Comparison of ENCODE assay signal across 1 cellular context in the genomic region with DNA sequence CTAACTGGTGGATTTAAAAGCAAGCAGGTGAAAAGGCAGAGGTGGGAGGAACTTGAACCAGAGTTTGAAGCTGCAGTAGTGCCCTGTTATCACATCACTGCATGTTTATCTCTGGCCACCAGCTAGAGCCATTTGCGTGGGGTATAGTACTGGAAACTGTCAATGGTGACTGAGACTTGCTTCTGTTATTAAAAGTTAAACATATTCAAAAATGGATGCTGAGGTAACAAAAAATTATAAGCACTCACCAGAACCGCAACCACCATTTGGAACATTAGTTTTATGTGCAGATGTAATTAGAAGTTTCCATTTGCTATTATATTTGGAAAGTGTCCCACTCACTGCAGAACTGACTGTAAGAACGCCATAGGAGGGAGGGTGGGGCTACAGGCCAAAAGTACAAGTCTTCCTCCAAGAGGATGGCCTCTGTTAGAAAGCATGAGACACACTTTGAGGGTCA.
TF ChIP-seq lines count a peak whose summit lies in the region.

No MANE protein-coding gene starts in this region.

TF ChIP-seq in K562, 482 proteins besides CTCF, POLR2A, EP300 and RAD21 (continued from another document and continues in another):
- TF ChIP-seq MEF2D (tag; conservative IDR thresholded peaks at IDR 0.05; ENCODE audit: low read depth) (no peak), ZNF274 (IDR thresholded peaks at IDR 0.05; ENCODE audit: borderline replicate concordance, low read depth, low read length) (no peak), ZNF3 (CRISPR knock-in tag; IDR thresholded peaks at IDR 0.05) (no peak), ZNF133 (CRISPR knock-in tag; IDR thresholded peaks at IDR 0.05) (no peak), SIN3B (IDR thresholded peaks at IDR 0.05; ENCODE audit: low read depth) (no peak), LEF1 (IDR thresholded peaks at IDR 0.05) (peak; percentile 92), KLF13 (tag; IDR thresholded peaks at IDR 0.05; ENCODE audit: borderline replicate concordance, low read depth) (no peak), NFIX (CRISPR knock-in tag; IDR thresholded peaks at IDR 0.05; ENCODE audit: low read depth) (no peak), ZNF75A (CRISPR knock-in tag; IDR thresholded peaks at IDR 0.05) (no peak), ZNF644 (tag; IDR thresholded peaks at IDR 0.05; ENCODE audit: low read depth) (no peak), NR2C2 (CRISPR knock-in tag; IDR thresholded peaks at IDR 0.05) (no peak), NR2C2 (tag; IDR thresholded peaks at IDR 0.05) (no peak; the same call in 1 of the 2 replicates), NBN (IDR thresholded peaks at IDR 0.05; ENCODE audit: low read depth) (peak; percentile 84; the same call in 1 of the 2 replicates), HDAC8 (tag; IDR thresholded peaks at IDR 0.05) (no peak), CCAR2 (IDR thresholded peaks at IDR 0.05; ENCODE audit: low read depth, low read length) (no peak), ZNF165 (CRISPR knock-in tag; IDR thresholded peaks at IDR 0.05; ENCODE audit: borderline replicate concordance) (no peak), ZNF77 (CRISPR knock-in tag; IDR thresholded peaks at IDR 0.05) (no peak), NFYB (IDR thresholded peaks at IDR 0.05; ENCODE audit: extremely low read depth, insufficient read length) (no peak), ZNF347 (CRISPR knock-in tag; IDR thresholded peaks at IDR 0.05; ENCODE audit: low read depth) (no peak), MYC (IDR thresholded peaks at IDR 0.05; ENCODE audit: low read depth, low read length) (no peak; the same call in 1 of the 2 replicates), MYC (CRISPR knock-in tag; IDR thresholded peaks at IDR 0.05; ENCODE audit: borderline replicate concordance, low read depth) (no peak), SMAD3 (CRISPR knock-in tag; conservative IDR thresholded peaks at IDR 0.05) (no peak), ZNF764 (CRISPR knock-in tag; IDR thresholded peaks at IDR 0.05; ENCODE audit: low read depth) (no peak), POLR3G (IDR thresholded peaks at IDR 0.05; ENCODE audit: extremely low read depth, insufficient read length, insufficient replicate concordance) (no peak), SRSF1 (IDR thresholded peaks at IDR 0.05; ENCODE audit: low read depth, low read length) (no peak), MAZ (CRISPR knock-in tag; conservative IDR thresholded peaks at IDR 0.05 in 1 of 2, IDR thresholded peaks at IDR 0.05 in 1 of 2) (no peak), TEAD1 (CRISPR knock-in tag; IDR thresholded peaks at IDR 0.05) (no peak), ZNF282 (CRISPR knock-in tag; IDR thresholded peaks at IDR 0.05) (no peak), SMARCA5 (IDR thresholded peaks at IDR 0.05) (no peak)
- TF ChIP-seq, protein P1, sequence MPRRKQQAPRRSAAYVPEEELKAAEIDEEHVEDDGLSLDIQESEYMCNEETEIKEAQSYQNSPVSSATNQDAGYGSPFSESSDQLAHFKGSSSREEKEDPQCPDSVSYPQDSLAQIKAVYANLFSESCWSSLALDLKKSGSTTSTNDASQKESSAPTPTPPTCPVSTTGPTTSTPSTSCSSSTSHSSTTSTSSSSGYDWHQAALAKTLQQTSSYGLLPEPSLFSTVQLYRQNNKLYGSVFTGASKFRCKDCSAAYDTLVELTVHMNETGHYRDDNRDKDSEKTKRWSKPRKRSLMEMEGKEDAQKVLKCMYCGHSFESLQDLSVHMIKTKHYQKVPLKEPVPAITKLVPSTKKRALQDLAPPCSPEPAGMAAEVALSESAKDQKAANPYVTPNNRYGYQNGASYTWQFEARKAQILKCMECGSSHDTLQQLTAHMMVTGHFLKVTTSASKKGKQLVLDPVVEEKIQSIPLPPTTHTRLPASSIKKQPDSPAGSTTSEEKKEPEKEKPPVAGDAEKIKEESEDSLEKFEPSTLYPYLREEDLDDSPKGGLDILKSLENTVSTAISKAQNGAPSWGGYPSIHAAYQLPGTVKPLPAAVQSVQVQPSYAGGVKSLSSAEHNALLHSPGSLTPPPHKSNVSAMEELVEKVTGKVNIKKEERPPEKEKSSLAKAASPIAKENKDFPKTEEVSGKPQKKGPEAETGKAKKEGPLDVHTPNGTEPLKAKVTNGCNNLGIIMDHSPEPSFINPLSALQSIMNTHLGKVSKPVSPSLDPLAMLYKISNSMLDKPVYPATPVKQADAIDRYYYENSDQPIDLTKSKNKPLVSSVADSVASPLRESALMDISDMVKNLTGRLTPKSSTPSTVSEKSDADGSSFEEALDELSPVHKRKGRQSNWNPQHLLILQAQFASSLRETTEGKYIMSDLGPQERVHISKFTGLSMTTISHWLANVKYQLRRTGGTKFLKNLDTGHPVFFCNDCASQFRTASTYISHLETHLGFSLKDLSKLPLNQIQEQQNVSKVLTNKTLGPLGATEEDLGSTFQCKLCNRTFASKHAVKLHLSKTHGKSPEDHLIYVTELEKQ (CRISPR knock-in tag; IDR thresholded peaks at IDR 0.05) = no peak
- TF ChIP-seq, protein P2, sequence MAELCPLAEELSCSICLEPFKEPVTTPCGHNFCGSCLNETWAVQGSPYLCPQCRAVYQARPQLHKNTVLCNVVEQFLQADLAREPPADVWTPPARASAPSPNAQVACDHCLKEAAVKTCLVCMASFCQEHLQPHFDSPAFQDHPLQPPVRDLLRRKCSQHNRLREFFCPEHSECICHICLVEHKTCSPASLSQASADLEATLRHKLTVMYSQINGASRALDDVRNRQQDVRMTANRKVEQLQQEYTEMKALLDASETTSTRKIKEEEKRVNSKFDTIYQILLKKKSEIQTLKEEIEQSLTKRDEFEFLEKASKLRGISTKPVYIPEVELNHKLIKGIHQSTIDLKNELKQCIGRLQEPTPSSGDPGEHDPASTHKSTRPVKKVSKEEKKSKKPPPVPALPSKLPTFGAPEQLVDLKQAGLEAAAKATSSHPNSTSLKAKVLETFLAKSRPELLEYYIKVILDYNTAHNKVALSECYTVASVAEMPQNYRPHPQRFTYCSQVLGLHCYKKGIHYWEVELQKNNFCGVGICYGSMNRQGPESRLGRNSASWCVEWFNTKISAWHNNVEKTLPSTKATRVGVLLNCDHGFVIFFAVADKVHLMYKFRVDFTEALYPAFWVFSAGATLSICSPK (IDR thresholded peaks at IDR 0.05; ENCODE audit: borderline replicate concordance) = no peak
- TF ChIP-seq, protein P3, sequence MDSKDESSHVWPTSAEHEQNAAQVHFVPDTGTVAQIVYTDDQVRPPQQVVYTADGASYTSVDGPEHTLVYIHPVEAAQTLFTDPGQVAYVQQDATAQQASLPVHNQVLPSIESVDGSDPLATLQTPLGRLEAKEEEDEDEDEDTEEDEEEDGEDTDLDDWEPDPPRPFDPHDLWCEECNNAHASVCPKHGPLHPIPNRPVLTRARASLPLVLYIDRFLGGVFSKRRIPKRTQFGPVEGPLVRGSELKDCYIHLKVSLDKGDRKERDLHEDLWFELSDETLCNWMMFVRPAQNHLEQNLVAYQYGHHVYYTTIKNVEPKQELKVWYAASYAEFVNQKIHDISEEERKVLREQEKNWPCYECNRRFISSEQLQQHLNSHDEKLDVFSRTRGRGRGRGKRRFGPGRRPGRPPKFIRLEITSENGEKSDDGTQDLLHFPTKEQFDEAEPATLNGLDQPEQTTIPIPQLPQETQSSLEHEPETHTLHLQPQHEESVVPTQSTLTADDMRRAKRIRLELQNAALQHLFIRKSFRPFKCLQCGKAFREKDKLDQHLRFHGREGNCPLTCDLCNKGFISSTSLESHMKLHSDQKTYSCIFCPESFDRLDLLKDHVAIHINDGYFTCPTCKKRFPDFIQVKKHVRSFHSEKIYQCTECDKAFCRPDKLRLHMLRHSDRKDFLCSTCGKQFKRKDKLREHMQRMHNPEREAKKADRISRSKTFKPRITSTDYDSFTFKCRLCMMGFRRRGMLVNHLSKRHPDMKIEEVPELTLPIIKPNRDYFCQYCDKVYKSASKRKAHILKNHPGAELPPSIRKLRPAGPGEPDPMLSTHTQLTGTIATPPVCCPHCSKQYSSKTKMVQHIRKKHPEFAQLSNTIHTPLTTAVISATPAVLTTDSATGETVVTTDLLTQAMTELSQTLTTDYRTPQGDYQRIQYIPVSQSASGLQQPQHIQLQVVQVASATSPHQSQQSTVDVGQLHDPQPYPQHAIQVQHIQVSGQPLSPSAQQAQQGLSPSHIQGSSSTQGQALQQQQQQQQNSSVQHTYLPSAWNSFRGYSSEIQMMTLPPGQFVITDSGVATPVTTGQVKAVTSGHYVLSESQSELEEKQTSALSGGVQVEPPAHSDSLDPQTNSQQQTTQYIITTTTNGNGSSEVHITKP (IDR thresholded peaks at IDR 0.05; ENCODE audit: partially characterized antibody) = peak; percentile 42
- TF ChIP-seq, protein P4, sequence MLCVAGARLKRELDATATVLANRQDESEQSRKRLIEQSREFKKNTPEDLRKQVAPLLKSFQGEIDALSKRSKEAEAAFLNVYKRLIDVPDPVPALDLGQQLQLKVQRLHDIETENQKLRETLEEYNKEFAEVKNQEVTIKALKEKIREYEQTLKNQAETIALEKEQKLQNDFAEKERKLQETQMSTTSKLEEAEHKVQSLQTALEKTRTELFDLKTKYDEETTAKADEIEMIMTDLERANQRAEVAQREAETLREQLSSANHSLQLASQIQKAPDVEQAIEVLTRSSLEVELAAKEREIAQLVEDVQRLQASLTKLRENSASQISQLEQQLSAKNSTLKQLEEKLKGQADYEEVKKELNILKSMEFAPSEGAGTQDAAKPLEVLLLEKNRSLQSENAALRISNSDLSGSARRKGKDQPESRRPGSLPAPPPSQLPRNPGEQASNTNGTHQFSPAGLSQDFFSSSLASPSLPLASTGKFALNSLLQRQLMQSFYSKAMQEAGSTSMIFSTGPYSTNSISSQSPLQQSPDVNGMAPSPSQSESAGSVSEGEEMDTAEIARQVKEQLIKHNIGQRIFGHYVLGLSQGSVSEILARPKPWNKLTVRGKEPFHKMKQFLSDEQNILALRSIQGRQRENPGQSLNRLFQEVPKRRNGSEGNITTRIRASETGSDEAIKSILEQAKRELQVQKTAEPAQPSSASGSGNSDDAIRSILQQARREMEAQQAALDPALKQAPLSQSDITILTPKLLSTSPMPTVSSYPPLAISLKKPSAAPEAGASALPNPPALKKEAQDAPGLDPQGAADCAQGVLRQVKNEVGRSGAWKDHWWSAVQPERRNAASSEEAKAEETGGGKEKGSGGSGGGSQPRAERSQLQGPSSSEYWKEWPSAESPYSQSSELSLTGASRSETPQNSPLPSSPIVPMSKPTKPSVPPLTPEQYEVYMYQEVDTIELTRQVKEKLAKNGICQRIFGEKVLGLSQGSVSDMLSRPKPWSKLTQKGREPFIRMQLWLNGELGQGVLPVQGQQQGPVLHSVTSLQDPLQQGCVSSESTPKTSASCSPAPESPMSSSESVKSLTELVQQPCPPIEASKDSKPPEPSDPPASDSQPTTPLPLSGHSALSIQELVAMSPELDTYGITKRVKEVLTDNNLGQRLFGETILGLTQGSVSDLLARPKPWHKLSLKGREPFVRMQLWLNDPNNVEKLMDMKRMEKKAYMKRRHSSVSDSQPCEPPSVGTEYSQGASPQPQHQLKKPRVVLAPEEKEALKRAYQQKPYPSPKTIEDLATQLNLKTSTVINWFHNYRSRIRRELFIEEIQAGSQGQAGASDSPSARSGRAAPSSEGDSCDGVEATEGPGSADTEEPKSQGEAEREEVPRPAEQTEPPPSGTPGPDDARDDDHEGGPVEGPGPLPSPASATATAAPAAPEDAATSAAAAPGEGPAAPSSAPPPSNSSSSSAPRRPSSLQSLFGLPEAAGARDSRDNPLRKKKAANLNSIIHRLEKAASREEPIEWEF (CRISPR knock-in tag; IDR thresholded peaks at IDR 0.05) = no peak; the same call in 1 of the 2 replicates
- TF ChIP-seq, protein P5, sequence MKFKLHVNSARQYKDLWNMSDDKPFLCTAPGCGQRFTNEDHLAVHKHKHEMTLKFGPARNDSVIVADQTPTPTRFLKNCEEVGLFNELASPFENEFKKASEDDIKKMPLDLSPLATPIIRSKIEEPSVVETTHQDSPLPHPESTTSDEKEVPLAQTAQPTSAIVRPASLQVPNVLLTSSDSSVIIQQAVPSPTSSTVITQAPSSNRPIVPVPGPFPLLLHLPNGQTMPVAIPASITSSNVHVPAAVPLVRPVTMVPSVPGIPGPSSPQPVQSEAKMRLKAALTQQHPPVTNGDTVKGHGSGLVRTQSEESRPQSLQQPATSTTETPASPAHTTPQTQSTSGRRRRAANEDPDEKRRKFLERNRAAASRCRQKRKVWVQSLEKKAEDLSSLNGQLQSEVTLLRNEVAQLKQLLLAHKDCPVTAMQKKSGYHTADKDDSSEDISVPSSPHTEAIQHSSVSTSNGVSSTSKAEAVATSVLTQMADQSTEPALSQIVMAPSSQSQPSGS (CRISPR knock-in tag; IDR thresholded peaks at IDR 0.05) = no peak
- TF ChIP-seq, protein P6, sequence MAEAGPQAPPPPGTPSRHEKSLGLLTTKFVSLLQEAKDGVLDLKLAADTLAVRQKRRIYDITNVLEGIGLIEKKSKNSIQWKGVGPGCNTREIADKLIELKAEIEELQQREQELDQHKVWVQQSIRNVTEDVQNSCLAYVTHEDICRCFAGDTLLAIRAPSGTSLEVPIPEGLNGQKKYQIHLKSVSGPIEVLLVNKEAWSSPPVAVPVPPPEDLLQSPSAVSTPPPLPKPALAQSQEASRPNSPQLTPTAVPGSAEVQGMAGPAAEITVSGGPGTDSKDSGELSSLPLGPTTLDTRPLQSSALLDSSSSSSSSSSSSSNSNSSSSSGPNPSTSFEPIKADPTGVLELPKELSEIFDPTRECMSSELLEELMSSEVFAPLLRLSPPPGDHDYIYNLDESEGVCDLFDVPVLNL (CRISPR knock-in tag; IDR thresholded peaks at IDR 0.05; ENCODE audit: low read depth) = no peak
- TF ChIP-seq, protein P7, sequence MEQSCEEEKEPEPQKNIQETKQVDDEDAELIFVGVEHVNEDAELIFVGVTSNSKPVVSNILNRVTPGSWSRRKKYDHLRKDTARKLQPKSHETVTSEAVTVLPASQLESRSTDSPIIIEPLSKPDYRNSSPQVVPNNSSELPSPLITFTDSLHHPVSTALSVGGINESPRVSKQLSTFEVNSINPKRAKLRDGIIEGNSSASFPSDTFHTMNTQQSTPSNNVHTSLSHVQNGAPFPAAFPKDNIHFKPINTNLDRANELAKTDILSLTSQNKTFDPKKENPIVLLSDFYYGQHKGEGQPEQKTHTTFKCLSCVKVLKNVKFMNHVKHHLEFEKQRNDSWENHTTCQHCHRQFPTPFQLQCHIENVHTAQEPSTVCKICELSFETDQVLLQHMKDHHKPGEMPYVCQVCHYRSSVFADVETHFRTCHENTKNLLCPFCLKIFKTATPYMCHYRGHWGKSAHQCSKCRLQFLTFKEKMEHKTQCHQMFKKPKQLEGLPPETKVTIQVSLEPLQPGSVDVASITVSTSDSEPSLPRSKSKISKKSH (CRISPR knock-in tag; IDR thresholded peaks at IDR 0.05) = no peak
- TF ChIP-seq, protein P8, sequence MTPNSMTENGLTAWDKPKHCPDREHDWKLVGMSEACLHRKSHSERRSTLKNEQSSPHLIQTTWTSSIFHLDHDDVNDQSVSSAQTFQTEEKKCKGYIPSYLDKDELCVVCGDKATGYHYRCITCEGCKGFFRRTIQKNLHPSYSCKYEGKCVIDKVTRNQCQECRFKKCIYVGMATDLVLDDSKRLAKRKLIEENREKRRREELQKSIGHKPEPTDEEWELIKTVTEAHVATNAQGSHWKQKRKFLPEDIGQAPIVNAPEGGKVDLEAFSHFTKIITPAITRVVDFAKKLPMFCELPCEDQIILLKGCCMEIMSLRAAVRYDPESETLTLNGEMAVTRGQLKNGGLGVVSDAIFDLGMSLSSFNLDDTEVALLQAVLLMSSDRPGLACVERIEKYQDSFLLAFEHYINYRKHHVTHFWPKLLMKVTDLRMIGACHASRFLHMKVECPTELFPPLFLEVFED (CRISPR knock-in tag; conservative IDR thresholded peaks at IDR 0.05) = no peak
